Comparison of ENCODE assay signal across 22 cellular contexts in genomic region chr2:107407974-107408373, GRCh38.
"Had no signal": no experiment of that assay in that cellular context is flagged by ENCODE, and none has a peak within 500 bp of the region (broad histone marks: within the 10 kb centered on the region; RNA-seq: fewer than 3 reads in every experiment).

No MANE protein-coding gene starts in this region.

- H3K36me3 Mint-ChIP-seq: immature natural killer cell had no signal

- H3K4me1 ChIP-seq: foreskin keratinocyte, left lung, lower lobe of right lung had no signal

- H3K4me1 Mint-ChIP-seq: immature natural killer cell had no signal

- H3K27ac Mint-ChIP-seq: immature natural killer cell had no signal

- H3K27ac ChIP-seq: coronary artery, dorsolateral prefrontal cortex, esophagus muscularis mucosa, foreskin keratinocyte, gastroesophageal sphincter, heart left ventricle, hepatocyte, left lung, lower lobe of right lung had no signal

- H3K4me3 ChIP-seq: coronary artery, dorsolateral prefrontal cortex, esophagus muscularis mucosa, gastroesophageal sphincter, heart left ventricle, hepatocyte, left lung, lower lobe of right lung had no signal

- H3K9me3 ChIP-seq: esophagus muscularis mucosa, gastroesophageal sphincter, heart left ventricle, left lung, lower lobe of right lung had no signal

- DNase-seq: cerebellar nuclear complex; dermis blood vessel endothelial cell; dorsolateral prefrontal cortex; effector CD4-positive, alpha-beta T cell; effector memory CD4-positive, alpha-beta T cell; foreskin keratinocyte; heart left ventricle; hypothalamus; immature natural killer cell; islet precursor cell; kidney; kidney glomerular epithelial cell; left colon; left lung; left ventricle myocardium superior; lower lobe of right lung; mesenchymal stem cell; midbrain had no signal

- H3K4me3 Mint-ChIP-seq: immature natural killer cell had no signal

- H3K36me3 ChIP-seq: esophagus muscularis mucosa, gastroesophageal sphincter, heart left ventricle, left lung, lower lobe of right lung had no signal

- H3K27me3 ChIP-seq: dorsolateral prefrontal cortex, esophagus muscularis mucosa, foreskin keratinocyte, gastroesophageal sphincter, heart left ventricle, hepatocyte, left lung had no signal

- ATAC-seq: foreskin keratinocyte, gastroesophageal sphincter, heart left ventricle, left colon, left lung, left ventricle myocardium superior, lower lobe of right lung had no signal
